Comparison of ENCODE assay signal across 23 cellular contexts in the genomic region with DNA sequence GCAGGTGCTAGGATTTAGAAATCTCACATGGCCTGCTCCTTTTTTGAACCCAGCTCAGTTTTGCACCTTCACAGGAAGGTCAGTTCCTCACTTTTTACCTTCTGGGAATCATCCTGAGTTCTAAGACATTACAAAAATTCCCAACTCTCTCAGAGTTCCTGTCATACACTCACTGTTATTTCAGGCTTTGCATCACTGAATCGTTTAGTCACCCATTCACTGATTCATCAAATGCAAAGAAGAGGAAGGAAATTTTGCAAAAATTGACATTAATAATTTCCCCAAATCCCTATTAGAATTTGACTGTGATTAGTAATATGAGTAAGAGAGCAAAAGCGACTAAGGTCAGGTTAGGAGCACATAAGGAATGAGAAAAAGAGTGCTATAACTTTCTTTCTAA.
DNase-seq lines count a peak whose midpoint lies in the region; ATAC-seq and TF ChIP-seq lines count a peak whose summit lies in the region.
"Had no signal": no experiment of that assay in that cellular context is flagged by ENCODE, and none has a peak within 500 bp of the region (broad histone marks: within the 10 kb centered on the region; RNA-seq: fewer than 3 reads in every experiment).

No MANE protein-coding gene starts in this region.

- H3K4me3 Mint-ChIP-seq in naive thymus-derived CD8-positive, alpha-beta T cell = no peak overlapping the region
- H3K4me3 Mint-ChIP-seq: activated CD4-positive, alpha-beta memory T cell treated with anti-CD3 and anti-CD28 coated beads for 36 hours; central memory CD8-positive, alpha-beta T cell; neural progenitor cell had no signal

- H3K4me1 Mint-ChIP-seq in naive thymus-derived CD8-positive, alpha-beta T cell = no peaks in the 10 kb centered on the region
- H3K4me1 Mint-ChIP-seq: central memory CD8-positive, alpha-beta T cell; neural progenitor cell had no signal

- ATAC-seq in SK-N-SH treated with all-trans-retinoic acid at 6 μM for 48 hours (peak; percentile 45; the same call in 1 of the 3 replicates), GM21619 (IDR thresholded peaks at IDR 0.05; ENCODE audit: unreplicated experiment) (no peak)
- no peak for ATAC-seq in naive thymus-derived CD8-positive, alpha-beta T cell
- ATAC-seq: esophagus mucosa; heart left ventricle; psoas muscle; stimulated activated naive CD8-positive, alpha-beta T cell treated with anti-CD3 and anti-CD28 coated beads, Interleukin-15, Interleukin-2, amounts not matched to agents 100 U/mL and 50 U/mL, for 24 hours had no signal

- DNase-seq in HCEC 1CT = peak; percentile 60
- peak; percentile 55 for DNase-seq in fibroblast of mammary gland (ENCODE audit: low read depth)
- DNase-seq in stromal cell of bone marrow (ENCODE audit: low read depth) = peak; percentile 49
- no peak for DNase-seq in DMS153 treated with DMSO at 0.1 percent for 48 hours (lab: John Stamatoyannopoulos, UW; ENCODE audit: unreplicated experiment)
- DNase-seq in naive thymus-derived CD8-positive, alpha-beta T cell = no peak
- DNase-seq: activated CD4-positive, alpha-beta memory T cell treated with anti-CD3 and anti-CD28 coated beads for 36 hours; activated CD4-positive, CD25-positive, alpha-beta regulatory T cell; activated gamma-delta T cell; activated T-cell treated with anti-CD3 and anti-CD28 coated beads for 4 hours; amniotic stem cell; Caco-2; heart left ventricle; MM.1S; NCI-H1436 treated with DMSO at 0.1 percent for 48 hours; psoas muscle; stimulated activated CD4-positive, alpha-beta T cell treated with anti-CD3 and anti-CD28 coated beads, Interleukin-4, amount 100 ng/mL, for 1 hour; stimulated activated naive CD8-positive, alpha-beta T cell treated with anti-CD3 and anti-CD28 coated beads, Interleukin-15, Interleukin-2, amounts not matched to agents 100 U/mL and 50 U/mL, for 24 hours had no signal

- POLR2A ChIA-PET in naive thymus-derived CD8-positive, alpha-beta T cell (lab: Charles Lee) = no interaction called here

- H3K27ac Mint-ChIP-seq in naive thymus-derived CD8-positive, alpha-beta T cell = no peak overlapping the region
- H3K27ac Mint-ChIP-seq: activated CD4-positive, alpha-beta memory T cell treated with anti-CD3 and anti-CD28 coated beads for 36 hours; neural progenitor cell had no signal

- H3K9me3 Mint-ChIP-seq in naive thymus-derived CD8-positive, alpha-beta T cell = no peaks in the 10 kb centered on the region
- H3K9me3 Mint-ChIP-seq: activated CD4-positive, alpha-beta memory T cell treated with anti-CD3 and anti-CD28 coated beads for 36 hours; central memory CD8-positive, alpha-beta T cell; neural progenitor cell had no signal

- TF ChIP-seq CTCF in fibroblast of mammary gland (conservative IDR thresholded peaks at IDR 0.05; ENCODE audit: control insufficient read depth, insufficient read depth, low read depth, low read length) = no peak

- H3K36me3 Mint-ChIP-seq in naive thymus-derived CD8-positive, alpha-beta T cell = no peaks in the 10 kb centered on the region
- H3K36me3 Mint-ChIP-seq: activated CD4-positive, alpha-beta memory T cell treated with anti-CD3 and anti-CD28 coated beads for 36 hours; neural progenitor cell had no signal

- no peak overlapping the region for H3K4me3 ChIP-seq in fibroblast of mammary gland (ENCODE audit: control insufficient read depth, low read depth, low read length)
- H3K4me3 ChIP-seq: heart left ventricle, neural progenitor cell, psoas muscle, tibial nerve had no signal

- peaks cover 0 to 5% (median 0%) of the 10 kb centered on the region in 5 donors for H3K27me3 Mint-ChIP-seq in naive thymus-derived CD8-positive, alpha-beta T cell
- H3K27me3 Mint-ChIP-seq: activated CD4-positive, alpha-beta memory T cell treated with anti-CD3 and anti-CD28 coated beads for 36 hours; central memory CD8-positive, alpha-beta T cell had no signal

TF ChIP-seq in SK-N-SH treated with all-trans-retinoic acid at 6 μM for 48 hours, 23 proteins besides CTCF, POLR2A, EP300 and RAD21:
- TF ChIP-seq, protein P1, sequence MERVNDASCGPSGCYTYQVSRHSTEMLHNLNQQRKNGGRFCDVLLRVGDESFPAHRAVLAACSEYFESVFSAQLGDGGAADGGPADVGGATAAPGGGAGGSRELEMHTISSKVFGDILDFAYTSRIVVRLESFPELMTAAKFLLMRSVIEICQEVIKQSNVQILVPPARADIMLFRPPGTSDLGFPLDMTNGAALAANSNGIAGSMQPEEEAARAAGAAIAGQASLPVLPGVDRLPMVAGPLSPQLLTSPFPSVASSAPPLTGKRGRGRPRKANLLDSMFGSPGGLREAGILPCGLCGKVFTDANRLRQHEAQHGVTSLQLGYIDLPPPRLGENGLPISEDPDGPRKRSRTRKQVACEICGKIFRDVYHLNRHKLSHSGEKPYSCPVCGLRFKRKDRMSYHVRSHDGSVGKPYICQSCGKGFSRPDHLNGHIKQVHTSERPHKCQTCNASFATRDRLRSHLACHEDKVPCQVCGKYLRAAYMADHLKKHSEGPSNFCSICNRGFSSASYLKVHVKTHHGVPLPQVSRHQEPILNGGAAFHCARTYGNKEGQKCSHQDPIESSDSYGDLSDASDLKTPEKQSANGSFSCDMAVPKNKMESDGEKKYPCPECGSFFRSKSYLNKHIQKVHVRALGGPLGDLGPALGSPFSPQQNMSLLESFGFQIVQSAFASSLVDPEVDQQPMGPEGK (CRISPR knock-in tag; IDR thresholded peaks at IDR 0.05; ENCODE audit: borderline replicate concordance) = no peak
- TF ChIP-seq ZNF70 (CRISPR knock-in tag; IDR thresholded peaks at IDR 0.05) = no peak
- TF ChIP-seq ISL1 (CRISPR knock-in tag; IDR thresholded peaks at IDR 0.05) = no peak
TF ChIP-seq in SK-N-SH treated with all-trans-retinoic acid at 6 μM for 48 hours: peak in this region for 0.

Comparison
In these comparisons a context has a peak if more than half of its experiments do, and no peak if none do; other contexts are left out.
1. DNase-seq: peak in HCEC 1CT (single experiment), fibroblast of mammary gland (single experiment) and stromal cell of bone marrow (single experiment); none in DMS153 treated with DMSO at 0.1 percent for 48 hours (single experiment) and naive thymus-derived CD8-positive, alpha-beta T cell (0 of 10).